ENCODE assay signal across 1 cellular context in the genomic region with DNA sequence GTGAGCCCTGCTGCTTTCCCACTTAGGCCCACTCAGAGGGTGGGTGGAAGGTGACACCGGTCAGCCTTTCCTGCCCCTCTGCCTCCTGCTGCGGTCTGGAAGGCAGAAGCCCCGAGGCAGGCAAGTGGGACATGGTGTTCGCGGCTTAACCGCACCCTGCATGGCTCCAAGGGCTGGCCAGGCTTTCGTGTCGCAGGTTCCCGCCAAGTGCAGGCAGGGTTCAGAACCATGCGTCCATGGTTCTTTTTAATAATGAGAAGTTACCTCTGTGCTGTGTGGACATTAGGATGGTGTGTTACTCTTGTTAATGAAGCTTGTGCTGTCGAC.
TF ChIP-seq lines count a peak whose summit lies in the region.

No MANE protein-coding gene starts in this region.

TF ChIP-seq in K562, 482 proteins besides CTCF, POLR2A, EP300 and RAD21 (continued from another document and continues in another):
- TF ChIP-seq RBM15 (IDR thresholded peaks at IDR 0.05; ENCODE audit: insufficient read depth, low read length) (no peak), ZNF695 (CRISPR knock-in tag; IDR thresholded peaks at IDR 0.05) (no peak), EP400 (IDR thresholded peaks at IDR 0.05) (peak; percentile 60; the same call in 1 of the 2 replicates), C11orf30 (IDR thresholded peaks at IDR 0.05; ENCODE audit: low read depth) (no peak), FOXA3 (CRISPR knock-in tag; conservative IDR thresholded peaks at IDR 0.05 in 1 of 2, IDR thresholded peaks at IDR 0.05 in 1 of 2) (no peak), ZNF175 (CRISPR knock-in tag; IDR thresholded peaks at IDR 0.05; ENCODE audit: low read depth) (no peak), MBD2 (IDR thresholded peaks at IDR 0.05; ENCODE audit: borderline replicate concordance, low read depth) (no peak; the same call in 1 of the 2 replicates), ESRRB (CRISPR knock-in tag; IDR thresholded peaks at IDR 0.05; ENCODE audit: borderline replicate concordance) (no peak), ARID1B (IDR thresholded peaks at IDR 0.05) (no peak), HLTF (IDR thresholded peaks at IDR 0.05) (no peak), ZNF668 (CRISPR knock-in tag; IDR thresholded peaks at IDR 0.05) (no peak), ZNF143 (CRISPR knock-in tag; IDR thresholded peaks at IDR 0.05) (no peak), MAZ (CRISPR knock-in tag; conservative IDR thresholded peaks at IDR 0.05 in 1 of 2, IDR thresholded peaks at IDR 0.05 in 1 of 2) (0 out of 4 replicates have a peak, but pooled peaks of 1 of the 2 experiments have one; percentile 38), NR4A1 (CRISPR knock-in tag; IDR thresholded peaks at IDR 0.05) (no peak), NR4A1 (tag; IDR thresholded peaks at IDR 0.05) (no peak), GABPB2 (CRISPR knock-in tag; conservative IDR thresholded peaks at IDR 0.05) (no peak), TCF3 (CRISPR knock-in tag; IDR thresholded peaks at IDR 0.05) (no peak), PPARD (CRISPR knock-in tag; IDR thresholded peaks at IDR 0.05) (no peak), SMARCA5 (IDR thresholded peaks at IDR 0.05) (no peak), ZNF232 (CRISPR knock-in tag; IDR thresholded peaks at IDR 0.05) (no peak), SNIP1 (IDR thresholded peaks at IDR 0.05; ENCODE audit: low read depth) (no peak)
- TF ChIP-seq, protein P1, sequence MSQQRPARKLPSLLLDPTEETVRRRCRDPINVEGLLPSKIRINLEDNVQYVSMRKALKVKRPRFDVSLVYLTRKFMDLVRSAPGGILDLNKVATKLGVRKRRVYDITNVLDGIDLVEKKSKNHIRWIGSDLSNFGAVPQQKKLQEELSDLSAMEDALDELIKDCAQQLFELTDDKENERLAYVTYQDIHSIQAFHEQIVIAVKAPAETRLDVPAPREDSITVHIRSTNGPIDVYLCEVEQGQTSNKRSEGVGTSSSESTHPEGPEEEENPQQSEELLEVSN (IDR thresholded peaks at IDR 0.05; ENCODE audit: borderline replicate concordance in 1 of 2, extremely low read depth in 1 of 2, insufficient read depth in 1 of 2, insufficient read length in 1 of 2, low read depth in 1 of 2, low read length in 1 of 2, poor library complexity in 1 of 2, severe bottlenecking in 1 of 2): peak; percentile 72 to 84
- TF ChIP-seq, protein P2, sequence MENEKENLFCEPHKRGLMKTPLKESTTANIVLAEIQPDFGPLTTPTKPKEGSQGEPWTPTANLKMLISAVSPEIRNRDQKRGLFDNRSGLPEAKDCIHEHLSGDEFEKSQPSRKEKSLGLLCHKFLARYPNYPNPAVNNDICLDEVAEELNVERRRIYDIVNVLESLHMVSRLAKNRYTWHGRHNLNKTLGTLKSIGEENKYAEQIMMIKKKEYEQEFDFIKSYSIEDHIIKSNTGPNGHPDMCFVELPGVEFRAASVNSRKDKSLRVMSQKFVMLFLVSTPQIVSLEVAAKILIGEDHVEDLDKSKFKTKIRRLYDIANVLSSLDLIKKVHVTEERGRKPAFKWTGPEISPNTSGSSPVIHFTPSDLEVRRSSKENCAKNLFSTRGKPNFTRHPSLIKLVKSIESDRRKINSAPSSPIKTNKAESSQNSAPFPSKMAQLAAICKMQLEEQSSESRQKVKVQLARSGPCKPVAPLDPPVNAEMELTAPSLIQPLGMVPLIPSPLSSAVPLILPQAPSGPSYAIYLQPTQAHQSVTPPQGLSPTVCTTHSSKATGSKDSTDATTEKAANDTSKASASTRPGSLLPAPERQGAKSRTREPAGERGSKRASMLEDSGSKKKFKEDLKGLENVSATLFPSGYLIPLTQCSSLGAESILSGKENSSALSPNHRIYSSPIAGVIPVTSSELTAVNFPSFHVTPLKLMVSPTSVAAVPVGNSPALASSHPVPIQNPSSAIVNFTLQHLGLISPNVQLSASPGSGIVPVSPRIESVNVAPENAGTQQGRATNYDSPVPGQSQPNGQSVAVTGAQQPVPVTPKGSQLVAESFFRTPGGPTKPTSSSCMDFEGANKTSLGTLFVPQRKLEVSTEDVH (IDR thresholded peaks at IDR 0.05; ENCODE audit: low read depth, partially characterized antibody): peak; percentile 37
- TF ChIP-seq, protein P3, sequence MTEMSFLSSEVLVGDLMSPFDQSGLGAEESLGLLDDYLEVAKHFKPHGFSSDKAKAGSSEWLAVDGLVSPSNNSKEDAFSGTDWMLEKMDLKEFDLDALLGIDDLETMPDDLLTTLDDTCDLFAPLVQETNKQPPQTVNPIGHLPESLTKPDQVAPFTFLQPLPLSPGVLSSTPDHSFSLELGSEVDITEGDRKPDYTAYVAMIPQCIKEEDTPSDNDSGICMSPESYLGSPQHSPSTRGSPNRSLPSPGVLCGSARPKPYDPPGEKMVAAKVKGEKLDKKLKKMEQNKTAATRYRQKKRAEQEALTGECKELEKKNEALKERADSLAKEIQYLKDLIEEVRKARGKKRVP (CRISPR knock-in tag; IDR thresholded peaks at IDR 0.05): no peak
- TF ChIP-seq, protein P4, sequence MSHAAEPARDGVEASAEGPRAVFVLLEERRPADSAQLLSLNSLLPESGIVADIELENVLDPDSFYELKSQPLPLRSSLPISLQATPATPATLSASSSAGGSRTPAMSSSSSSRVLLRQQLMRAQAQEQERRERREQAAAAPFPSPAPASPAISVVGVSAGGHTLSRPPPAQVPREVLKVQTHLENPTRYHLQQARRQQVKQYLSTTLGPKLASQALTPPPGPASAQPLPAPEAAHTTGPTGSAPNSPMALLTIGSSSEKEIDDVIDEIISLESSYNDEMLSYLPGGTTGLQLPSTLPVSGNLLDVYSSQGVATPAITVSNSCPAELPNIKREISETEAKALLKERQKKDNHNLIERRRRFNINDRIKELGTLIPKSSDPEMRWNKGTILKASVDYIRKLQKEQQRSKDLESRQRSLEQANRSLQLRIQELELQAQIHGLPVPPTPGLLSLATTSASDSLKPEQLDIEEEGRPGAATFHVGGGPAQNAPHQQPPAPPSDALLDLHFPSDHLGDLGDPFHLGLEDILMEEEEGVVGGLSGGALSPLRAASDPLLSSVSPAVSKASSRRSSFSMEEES (CRISPR knock-in tag; IDR thresholded peaks at IDR 0.05): no peak
- TF ChIP-seq, protein P5, sequence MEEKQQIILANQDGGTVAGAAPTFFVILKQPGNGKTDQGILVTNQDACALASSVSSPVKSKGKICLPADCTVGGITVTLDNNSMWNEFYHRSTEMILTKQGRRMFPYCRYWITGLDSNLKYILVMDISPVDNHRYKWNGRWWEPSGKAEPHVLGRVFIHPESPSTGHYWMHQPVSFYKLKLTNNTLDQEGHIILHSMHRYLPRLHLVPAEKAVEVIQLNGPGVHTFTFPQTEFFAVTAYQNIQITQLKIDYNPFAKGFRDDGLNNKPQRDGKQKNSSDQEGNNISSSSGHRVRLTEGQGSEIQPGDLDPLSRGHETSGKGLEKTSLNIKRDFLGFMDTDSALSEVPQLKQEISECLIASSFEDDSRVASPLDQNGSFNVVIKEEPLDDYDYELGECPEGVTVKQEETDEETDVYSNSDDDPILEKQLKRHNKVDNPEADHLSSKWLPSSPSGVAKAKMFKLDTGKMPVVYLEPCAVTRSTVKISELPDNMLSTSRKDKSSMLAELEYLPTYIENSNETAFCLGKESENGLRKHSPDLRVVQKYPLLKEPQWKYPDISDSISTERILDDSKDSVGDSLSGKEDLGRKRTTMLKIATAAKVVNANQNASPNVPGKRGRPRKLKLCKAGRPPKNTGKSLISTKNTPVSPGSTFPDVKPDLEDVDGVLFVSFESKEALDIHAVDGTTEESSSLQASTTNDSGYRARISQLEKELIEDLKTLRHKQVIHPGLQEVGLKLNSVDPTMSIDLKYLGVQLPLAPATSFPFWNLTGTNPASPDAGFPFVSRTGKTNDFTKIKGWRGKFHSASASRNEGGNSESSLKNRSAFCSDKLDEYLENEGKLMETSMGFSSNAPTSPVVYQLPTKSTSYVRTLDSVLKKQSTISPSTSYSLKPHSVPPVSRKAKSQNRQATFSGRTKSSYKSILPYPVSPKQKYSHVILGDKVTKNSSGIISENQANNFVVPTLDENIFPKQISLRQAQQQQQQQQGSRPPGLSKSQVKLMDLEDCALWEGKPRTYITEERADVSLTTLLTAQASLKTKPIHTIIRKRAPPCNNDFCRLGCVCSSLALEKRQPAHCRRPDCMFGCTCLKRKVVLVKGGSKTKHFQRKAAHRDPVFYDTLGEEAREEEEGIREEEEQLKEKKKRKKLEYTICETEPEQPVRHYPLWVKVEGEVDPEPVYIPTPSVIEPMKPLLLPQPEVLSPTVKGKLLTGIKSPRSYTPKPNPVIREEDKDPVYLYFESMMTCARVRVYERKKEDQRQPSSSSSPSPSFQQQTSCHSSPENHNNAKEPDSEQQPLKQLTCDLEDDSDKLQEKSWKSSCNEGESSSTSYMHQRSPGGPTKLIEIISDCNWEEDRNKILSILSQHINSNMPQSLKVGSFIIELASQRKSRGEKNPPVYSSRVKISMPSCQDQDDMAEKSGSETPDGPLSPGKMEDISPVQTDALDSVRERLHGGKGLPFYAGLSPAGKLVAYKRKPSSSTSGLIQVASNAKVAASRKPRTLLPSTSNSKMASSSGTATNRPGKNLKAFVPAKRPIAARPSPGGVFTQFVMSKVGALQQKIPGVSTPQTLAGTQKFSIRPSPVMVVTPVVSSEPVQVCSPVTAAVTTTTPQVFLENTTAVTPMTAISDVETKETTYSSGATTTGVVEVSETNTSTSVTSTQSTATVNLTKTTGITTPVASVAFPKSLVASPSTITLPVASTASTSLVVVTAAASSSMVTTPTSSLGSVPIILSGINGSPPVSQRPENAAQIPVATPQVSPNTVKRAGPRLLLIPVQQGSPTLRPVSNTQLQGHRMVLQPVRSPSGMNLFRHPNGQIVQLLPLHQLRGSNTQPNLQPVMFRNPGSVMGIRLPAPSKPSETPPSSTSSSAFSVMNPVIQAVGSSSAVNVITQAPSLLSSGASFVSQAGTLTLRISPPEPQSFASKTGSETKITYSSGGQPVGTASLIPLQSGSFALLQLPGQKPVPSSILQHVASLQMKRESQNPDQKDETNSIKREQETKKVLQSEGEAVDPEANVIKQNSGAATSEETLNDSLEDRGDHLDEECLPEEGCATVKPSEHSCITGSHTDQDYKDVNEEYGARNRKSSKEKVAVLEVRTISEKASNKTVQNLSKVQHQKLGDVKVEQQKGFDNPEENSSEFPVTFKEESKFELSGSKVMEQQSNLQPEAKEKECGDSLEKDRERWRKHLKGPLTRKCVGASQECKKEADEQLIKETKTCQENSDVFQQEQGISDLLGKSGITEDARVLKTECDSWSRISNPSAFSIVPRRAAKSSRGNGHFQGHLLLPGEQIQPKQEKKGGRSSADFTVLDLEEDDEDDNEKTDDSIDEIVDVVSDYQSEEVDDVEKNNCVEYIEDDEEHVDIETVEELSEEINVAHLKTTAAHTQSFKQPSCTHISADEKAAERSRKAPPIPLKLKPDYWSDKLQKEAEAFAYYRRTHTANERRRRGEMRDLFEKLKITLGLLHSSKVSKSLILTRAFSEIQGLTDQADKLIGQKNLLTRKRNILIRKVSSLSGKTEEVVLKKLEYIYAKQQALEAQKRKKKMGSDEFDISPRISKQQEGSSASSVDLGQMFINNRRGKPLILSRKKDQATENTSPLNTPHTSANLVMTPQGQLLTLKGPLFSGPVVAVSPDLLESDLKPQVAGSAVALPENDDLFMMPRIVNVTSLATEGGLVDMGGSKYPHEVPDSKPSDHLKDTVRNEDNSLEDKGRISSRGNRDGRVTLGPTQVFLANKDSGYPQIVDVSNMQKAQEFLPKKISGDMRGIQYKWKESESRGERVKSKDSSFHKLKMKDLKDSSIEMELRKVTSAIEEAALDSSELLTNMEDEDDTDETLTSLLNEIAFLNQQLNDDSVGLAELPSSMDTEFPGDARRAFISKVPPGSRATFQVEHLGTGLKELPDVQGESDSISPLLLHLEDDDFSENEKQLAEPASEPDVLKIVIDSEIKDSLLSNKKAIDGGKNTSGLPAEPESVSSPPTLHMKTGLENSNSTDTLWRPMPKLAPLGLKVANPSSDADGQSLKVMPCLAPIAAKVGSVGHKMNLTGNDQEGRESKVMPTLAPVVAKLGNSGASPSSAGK (IDR thresholded peaks at IDR 0.05): peak; percentile 91
- TF ChIP-seq, protein P6, sequence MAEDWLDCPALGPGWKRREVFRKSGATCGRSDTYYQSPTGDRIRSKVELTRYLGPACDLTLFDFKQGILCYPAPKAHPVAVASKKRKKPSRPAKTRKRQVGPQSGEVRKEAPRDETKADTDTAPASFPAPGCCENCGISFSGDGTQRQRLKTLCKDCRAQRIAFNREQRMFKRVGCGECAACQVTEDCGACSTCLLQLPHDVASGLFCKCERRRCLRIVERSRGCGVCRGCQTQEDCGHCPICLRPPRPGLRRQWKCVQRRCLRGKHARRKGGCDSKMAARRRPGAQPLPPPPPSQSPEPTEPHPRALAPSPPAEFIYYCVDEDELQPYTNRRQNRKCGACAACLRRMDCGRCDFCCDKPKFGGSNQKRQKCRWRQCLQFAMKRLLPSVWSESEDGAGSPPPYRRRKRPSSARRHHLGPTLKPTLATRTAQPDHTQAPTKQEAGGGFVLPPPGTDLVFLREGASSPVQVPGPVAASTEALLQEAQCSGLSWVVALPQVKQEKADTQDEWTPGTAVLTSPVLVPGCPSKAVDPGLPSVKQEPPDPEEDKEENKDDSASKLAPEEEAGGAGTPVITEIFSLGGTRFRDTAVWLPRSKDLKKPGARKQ (CRISPR knock-in tag; IDR thresholded peaks at IDR 0.05): no peak
- TF ChIP-seq, protein P7, sequence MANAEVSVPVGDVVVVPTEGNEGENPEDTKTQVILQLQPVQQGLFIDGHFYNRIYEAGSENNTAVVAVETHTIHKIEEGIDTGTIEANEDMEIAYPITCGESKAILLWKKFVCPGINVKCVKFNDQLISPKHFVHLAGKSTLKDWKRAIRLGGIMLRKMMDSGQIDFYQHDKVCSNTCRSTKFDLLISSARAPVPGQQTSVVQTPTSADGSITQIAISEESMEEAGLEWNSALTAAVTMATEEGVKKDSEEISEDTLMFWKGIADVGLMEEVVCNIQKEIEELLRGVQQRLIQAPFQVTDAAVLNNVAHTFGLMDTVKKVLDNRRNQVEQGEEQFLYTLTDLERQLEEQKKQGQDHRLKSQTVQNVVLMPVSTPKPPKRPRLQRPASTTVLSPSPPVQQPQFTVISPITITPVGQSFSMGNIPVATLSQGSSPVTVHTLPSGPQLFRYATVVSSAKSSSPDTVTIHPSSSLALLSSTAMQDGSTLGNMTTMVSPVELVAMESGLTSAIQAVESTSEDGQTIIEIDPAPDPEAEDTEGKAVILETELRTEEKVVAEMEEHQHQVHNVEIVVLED (CRISPR knock-in tag; IDR thresholded peaks at IDR 0.05): no peak
- TF ChIP-seq, protein P8, sequence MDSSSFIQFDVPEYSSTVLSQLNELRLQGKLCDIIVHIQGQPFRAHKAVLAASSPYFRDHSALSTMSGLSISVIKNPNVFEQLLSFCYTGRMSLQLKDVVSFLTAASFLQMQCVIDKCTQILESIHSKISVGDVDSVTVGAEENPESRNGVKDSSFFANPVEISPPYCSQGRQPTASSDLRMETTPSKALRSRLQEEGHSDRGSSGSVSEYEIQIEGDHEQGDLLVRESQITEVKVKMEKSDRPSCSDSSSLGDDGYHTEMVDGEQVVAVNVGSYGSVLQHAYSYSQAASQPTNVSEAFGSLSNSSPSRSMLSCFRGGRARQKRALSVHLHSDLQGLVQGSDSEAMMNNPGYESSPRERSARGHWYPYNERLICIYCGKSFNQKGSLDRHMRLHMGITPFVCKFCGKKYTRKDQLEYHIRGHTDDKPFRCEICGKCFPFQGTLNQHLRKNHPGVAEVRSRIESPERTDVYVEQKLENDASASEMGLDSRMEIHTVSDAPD (CRISPR knock-in tag; IDR thresholded peaks at IDR 0.05): no peak
- TF ChIP-seq, protein P9, sequence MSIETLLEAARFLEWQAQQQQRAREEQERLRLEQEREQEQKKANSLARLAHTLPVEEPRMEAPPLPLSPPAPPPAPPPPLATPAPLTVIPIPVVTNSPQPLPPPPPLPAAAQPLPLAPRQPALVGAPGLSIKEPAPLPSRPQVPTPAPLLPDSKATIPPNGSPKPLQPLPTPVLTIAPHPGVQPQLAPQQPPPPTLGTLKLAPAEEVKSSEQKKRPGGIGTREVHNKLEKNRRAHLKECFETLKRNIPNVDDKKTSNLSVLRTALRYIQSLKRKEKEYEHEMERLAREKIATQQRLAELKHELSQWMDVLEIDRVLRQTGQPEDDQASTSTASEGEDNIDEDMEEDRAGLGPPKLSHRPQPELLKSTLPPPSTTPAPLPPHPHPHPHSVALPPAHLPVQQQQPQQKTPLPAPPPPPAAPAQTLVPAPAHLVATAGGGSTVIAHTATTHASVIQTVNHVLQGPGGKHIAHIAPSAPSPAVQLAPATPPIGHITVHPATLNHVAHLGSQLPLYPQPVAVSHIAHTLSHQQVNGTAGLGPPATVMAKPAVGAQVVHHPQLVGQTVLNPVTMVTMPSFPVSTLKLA (conservative IDR thresholded peaks at IDR 0.05): peak in 1 of 2 experiments; percentile 16; a peak in 2 of 4 replicates
